In genomic region chr17:81277421-81277820, GRCh38 we compare ENCODE assay signal across 13 cellular contexts. TPM values are rescaled to one million over a fixed set of nuclear protein-coding genes. Genes with fewer than 3 reads are reported as not detected.
DNase-seq lines count a peak whose midpoint lies in the region; ATAC-seq and TF ChIP-seq lines count a peak whose summit lies in the region.
"Had no signal": no experiment of that assay in that cellular context is flagged by ENCODE, and none has a peak within 500 bp of the region (broad histone marks: within the 10 kb centered on the region; RNA-seq: fewer than 3 reads in every experiment).

No MANE protein-coding gene starts in this region.

- H3K4me2 ChIP-seq in IMR-90 (ENCODE audit: low read depth, low read length) = peak overlapping the region; percentile 63

- no TSS peak for BruUV-seq in IMR-90 (replicated peaks; lab: Mats Ljungman, UMichigan)

- H4K20me1 ChIP-seq in IMR-90 (ENCODE audit: insufficient read depth, low read length) = peaks cover 22% of the 10 kb centered on the region

- no peaks in the 10 kb centered on the region for H3K9me1 ChIP-seq in IMR-90 (ENCODE audit: insufficient read depth, low read length)

- peak; percentile 68 for DNase-seq in IMR-90
- DNase-seq in RWPE1 (ENCODE audit: low spot score) = no peak
- peak; percentile 60 for DNase-seq in left ventricle myocardium inferior
- peak; percentile 44 for DNase-seq in pons (ENCODE audit: low spot score)
- DNase-seq in foreskin melanocyte = no peak
- no peak for DNase-seq in HFFc6
- DNase-seq in omental fat pad (ENCODE audit: low spot score) = no peak
- DNase-seq in activated T-cell treated with anti-CD3 and anti-CD28 coated beads for 4 hours = no peak
- DNase-seq: activated CD4-positive, alpha-beta T cell treated with anti-CD3 and anti-CD28 coated beads for 36 hours; activated naive CD4-positive, alpha-beta T cell treated with anti-CD3 and anti-CD28 coated beads for 36 hours; NCI-H226; SIG-M5; stimulated activated naive CD8-positive, alpha-beta T cell treated with anti-CD3 and anti-CD28 coated beads, Interleukin-15, amount 100 ng/mL, for 72 hours had no signal

- intact Hi-C loops in IMR-90 (cut with micrococcal nuclease) (no loop called here), left ventricle myocardium inferior (cut with micrococcal nuclease) (no loop called here)

- H3K4me1 ChIP-seq in IMR-90 (ENCODE audit: control insufficient read depth, insufficient read depth, low read length) (peaks cover 11% of the 10 kb centered on the region), left ventricle myocardium inferior (peaks cover 24% of the 10 kb centered on the region)

- H2AFZ ChIP-seq in IMR-90 (replicated peaks; ENCODE audit: low read length, poor library complexity) = peak overlapping the region; percentile 72

- no peaks in the 10 kb centered on the region for H3K9me3 ChIP-seq in IMR-90 (ENCODE audit: control insufficient read depth, insufficient read depth, low read length)
- H3K9me3 ChIP-seq in left ventricle myocardium inferior (replicated peaks) = no peaks in the 10 kb centered on the region

- peaks cover 15% of the 10 kb centered on the region for H3K36me3 Mint-ChIP-seq in HFFc6 (ENCODE audit: low read depth)

- H3K27me3 ChIP-seq in IMR-90 (ENCODE audit: control insufficient read depth, insufficient read depth, low read length) (no peaks in the 10 kb centered on the region), left ventricle myocardium inferior (ENCODE audit: low read depth) (no peaks in the 10 kb centered on the region)

- dilution Hi-C loops in IMR-90 (cut with HindIII; ENCODE audit: low sequenced_read_pairs, unreplicated experiment) = no loop called here

- no peak overlapping the region for H2BK120ac ChIP-seq in IMR-90 (ENCODE audit: low read depth, low read length)

- no peak overlapping the region for H4K8ac ChIP-seq in IMR-90 (ENCODE audit: low read depth in 2 of 2, low read length in 2 of 2)

- no peak overlapping the region; the same call in 1 of the 2 replicates for H2AK5ac ChIP-seq in IMR-90 (ENCODE audit: low read depth, low read length)

- H3K27ac ChIP-seq in IMR-90 (ENCODE audit: insufficient read depth, low read length) (peak overlapping the region; percentile 40; the same call in 1 of the 2 replicates), RWPE1 (peak overlapping the region; percentile 8), left ventricle myocardium inferior (replicated peaks) (peak overlapping the region; percentile 81)

- no peak overlapping the region for H4K5ac ChIP-seq in IMR-90 (ENCODE audit: low read depth, low read length)

- no peak overlapping the region for H4K91ac ChIP-seq in IMR-90 (ENCODE audit: insufficient read depth, low read depth, low read length)

- H3K9ac ChIP-seq in IMR-90 (ENCODE audit: low read depth, low read length) = no peak overlapping the region

- no peak overlapping the region for H3K23ac ChIP-seq in IMR-90 (ENCODE audit: low read depth, low read length)

- no peaks in the 10 kb centered on the region for H3K4me1 Mint-ChIP-seq in HFFc6 (ENCODE audit: low read depth)

- H3K27me3 Mint-ChIP-seq in HFFc6 (ENCODE audit: insufficient read depth) = no peaks in the 10 kb centered on the region; the same call in 1 of the 2 replicates
- H3K27me3 Mint-ChIP-seq: activated CD4-positive, alpha-beta T cell treated with anti-CD3 and anti-CD28 coated beads for 36 hours; stimulated activated naive CD8-positive, alpha-beta T cell treated with anti-CD3 and anti-CD28 coated beads, Interleukin-15, amount 100 ng/mL, for 72 hours had no signal

- H3K79me1 ChIP-seq in IMR-90 (ENCODE audit: low read depth in 1 of 2, low read length in 2 of 2) = peaks cover 7 to 41% of the 10 kb centered on the region in 2 experiments

- TF ChIP-seq CTCF in IMR-90 (conservative IDR thresholded peaks at IDR 0.05; ENCODE audit: low read depth, low read length) (no peak), RWPE1 (conservative IDR thresholded peaks at IDR 0.05; ENCODE audit: low read depth) (no peak), left ventricle myocardium inferior (IDR thresholded peaks at IDR 0.05; ENCODE audit: borderline replicate concordance) (no peak), HFFc6 (IDR thresholded peaks at IDR 0.05) (no peak), omental fat pad (IDR thresholded peaks at IDR 0.05) (no peak)

- H3K4me3 ChIP-seq in IMR-90 (ENCODE audit: insufficient read depth, low read depth, low read length) (peak overlapping the region; percentile 14; the same call in 1 of the 2 replicates), left ventricle myocardium inferior (peak overlapping the region; percentile 47)

- peak overlapping the region; percentile 2 for H2AK9ac ChIP-seq in IMR-90 (replicated peaks; ENCODE audit: low read depth, low read length, poor library complexity)

- H3K18ac ChIP-seq in IMR-90 (ENCODE audit: low read depth, low read length) = no peak overlapping the region

- peaks cover 59% of the 10 kb centered on the region for H3K36me3 ChIP-seq in IMR-90 (ENCODE audit: control insufficient read depth, insufficient read depth, low read length)
- peaks cover 79% of the 10 kb centered on the region for H3K36me3 ChIP-seq in left ventricle myocardium inferior

- POLR2A ChIA-PET in IMR-90 (lab: Charles Lee; ENCODE audit: unreplicated experiment) = no interaction called here
- POLR2A ChIA-PET in RWPE1 (lab: Yijun Ruan, JAX; ENCODE audit: low non-redundant PET) = no interaction called here

- no peak overlapping the region for H3K27ac Mint-ChIP-seq in HFFc6
- H3K27ac Mint-ChIP-seq: activated CD4-positive, alpha-beta T cell treated with anti-CD3 and anti-CD28 coated beads for 36 hours; activated naive CD4-positive, alpha-beta T cell treated with anti-CD3 and anti-CD28 coated beads for 36 hours; stimulated activated naive CD8-positive, alpha-beta T cell treated with anti-CD3 and anti-CD28 coated beads, Interleukin-15, amount 100 ng/mL, for 72 hours had no signal

- in situ Hi-C loops in IMR-90 (cut with MboI; ENCODE audit: low sequenced_read_pairs) = no loop called here

- TF ChIP-seq POLR2A in IMR-90 (IDR thresholded peaks at IDR 0.05; ENCODE audit: low read depth, low read length) = no peak

- H3K4ac ChIP-seq in IMR-90 (ENCODE audit: low read depth, low read length) = no peak overlapping the region; the same call in 1 of the 2 replicates

- H3K56ac ChIP-seq in IMR-90 (ENCODE audit: extremely low read depth, insufficient read depth, low read length) = no peak overlapping the region

- H2BK5ac ChIP-seq in IMR-90 (ENCODE audit: low read depth, low read length, poor library complexity, severe bottlenecking) = no peak overlapping the region

- H2BK20ac ChIP-seq in IMR-90 (ENCODE audit: low read depth, low read length) = no peak overlapping the region

- H2BK15ac ChIP-seq in IMR-90 (ENCODE audit: low read depth, low read length) = no peak overlapping the region

- ATAC-seq in IMR-90 (ENCODE audit: low read depth) (peak; percentile 97), omental fat pad (ENCODE audit: low FRiP score) (no peak)
- ATAC-seq: activated CD4-positive, alpha-beta T cell treated with anti-CD3 and anti-CD28 coated beads for 36 hours; stimulated activated naive CD8-positive, alpha-beta T cell treated with anti-CD3 and anti-CD28 coated beads, Interleukin-15, amount 100 ng/mL, for 72 hours had no signal

- TF ChIP-seq RAD21 in IMR-90 (IDR thresholded peaks at IDR 0.05; ENCODE audit: low read length) = no peak; the same call in 1 of the 2 replicates

- H3K9me3 Mint-ChIP-seq in HFFc6 = no peaks in the 10 kb centered on the region
- H3K9me3 Mint-ChIP-seq: activated naive CD4-positive, alpha-beta T cell treated with anti-CD3 and anti-CD28 coated beads for 36 hours; stimulated activated naive CD8-positive, alpha-beta T cell treated with anti-CD3 and anti-CD28 coated beads, Interleukin-15, amount 100 ng/mL, for 72 hours had no signal

- CTCF ChIA-PET in IMR-90 (lab: Yijun Ruan, JAX) (no interaction called here), RWPE1 (lab: Yijun Ruan, JAX) (no interaction called here)

- WGBS in IMR-90 (ENCODE audit: extremely low coverage in 2 of 2, insufficient read length in 1 of 2), 2 experiments = 7% methylated on average over 18 of the region's 18 CpGs; no CpG with 5 or more reads in 1 of the 2 experiments

- H3K4me3 Mint-ChIP-seq in HFFc6 = no peak overlapping the region
- H3K4me3 Mint-ChIP-seq: activated CD4-positive, alpha-beta T cell treated with anti-CD3 and anti-CD28 coated beads for 36 hours; activated naive CD4-positive, alpha-beta T cell treated with anti-CD3 and anti-CD28 coated beads for 36 hours; stimulated activated naive CD8-positive, alpha-beta T cell treated with anti-CD3 and anti-CD28 coated beads, Interleukin-15, amount 100 ng/mL, for 72 hours had no signal

- H3K14ac ChIP-seq in IMR-90 (replicated peaks; ENCODE audit: low read depth, low read length) = no peak overlapping the region

RNA-seq across cellular contexts. Expression of gene SLC38A10, which starts 17.7 kb away (rescaled TPM):
- total RNA-seq in IMR-90 (2012; rRNA removed) = 12.7 and 14.2 TPM in 2 replicates
- polyA plus RNA-seq in IMR-90 (2012; rRNA removed) = 46.7 and 53.2 TPM in 2 replicates
- polyA plus RNA-seq in IMR-90 (2012; cell fraction: cytosol; rRNA removed) = 40.4 and 68.1 TPM in 2 replicates
- 86.4 and 189 TPM in 2 replicates for polyA plus RNA-seq in IMR-90 (2012; cell fraction: nucleus; rRNA removed; ENCODE audit: low replicate concordance)
- 50.1 TPM for total RNA-seq in left ventricle myocardium inferior
- 10 to 100 TPM; 71.2 to 88.3 (median 72.2) TPM for total RNA-seq in HFFc6 (2021; fragmentation: NEBNext Ultra II Directional; extraction: Animal tissue kit (Norgen Biotek cat#: 25700))
- 100 to 1,000 TPM in 1 of 4 donors, 10 to 100 TPM in 3; 61.2 to 126 (median 75.6) TPM for total RNA-seq in omental fat pad

RNA-seq across cellular contexts. Expression of gene NDUFAF8, which starts 38.3 kb away (rescaled TPM):
- total RNA-seq in IMR-90 (2012; rRNA removed) = 11.1 and 21.1 TPM in 2 replicates
- polyA plus RNA-seq in IMR-90 (2012; rRNA removed) = 65.0 and 80.0 TPM in 2 replicates
- 64.0 and 137 TPM in 2 replicates for polyA plus RNA-seq in IMR-90 (2012; cell fraction: cytosol; rRNA removed)
- polyA plus RNA-seq in IMR-90 (2012; cell fraction: nucleus; rRNA removed; ENCODE audit: low replicate concordance) = 31.0 and 41.1 TPM in 2 replicates
- total RNA-seq in left ventricle myocardium inferior = 61.5 TPM
- total RNA-seq in HFFc6 (2021; fragmentation: NEBNext Ultra II Directional; extraction: Animal tissue kit (Norgen Biotek cat#: 25700)) = 100 to 1,000 TPM in 1 of 6 experiments, 10 to 100 TPM in 5; 67.0 to 103 (median 87.9) TPM
- total RNA-seq in omental fat pad = 10 to 100 TPM; 28.7 to 56.7 (median 37.5) TPM

RNA-seq across cellular contexts. Expression of gene TEPSIN, which starts 38.6 kb away (rescaled TPM):
- total RNA-seq in IMR-90 (2012; rRNA removed) = 3.2 and 3.3 TPM in 2 replicates
- polyA plus RNA-seq in IMR-90 (2012; rRNA removed) = 28.1 and 36.1 TPM in 2 replicates
- polyA plus RNA-seq in IMR-90 (2012; cell fraction: cytosol; rRNA removed) = 9.0 and 13.3 TPM in 2 replicates
- polyA plus RNA-seq in IMR-90 (2012; cell fraction: nucleus; rRNA removed; ENCODE audit: low replicate concordance) = 230 and 545 TPM in 2 replicates
- total RNA-seq in left ventricle myocardium inferior = 15.9 TPM
- total RNA-seq in HFFc6 (2021; fragmentation: NEBNext Ultra II Directional; extraction: Animal tissue kit (Norgen Biotek cat#: 25700)) = 10 to 100 TPM; 16.2 to 22.5 (median 19.0) TPM
- 10 to 100 TPM; 15.1 to 56.1 (median 33.2) TPM for total RNA-seq in omental fat pad

RNA-seq across cellular contexts. Expression of gene CEP131, which starts 54.7 kb away (rescaled TPM):
- total RNA-seq in IMR-90 (2012; rRNA removed) = 4.8 and 5.3 TPM in 2 replicates
- 9.6 and 12.3 TPM in 2 replicates for polyA plus RNA-seq in IMR-90 (2012; rRNA removed)
- 11.3 and 16.9 TPM in 2 replicates for polyA plus RNA-seq in IMR-90 (2012; cell fraction: cytosol; rRNA removed)
- polyA plus RNA-seq in IMR-90 (2012; cell fraction: nucleus; rRNA removed; ENCODE audit: low replicate concordance) = 57.2 and 102 TPM in 2 replicates
- 7.6 TPM for total RNA-seq in left ventricle myocardium inferior
- total RNA-seq in HFFc6 (2021; fragmentation: NEBNext Ultra II Directional; extraction: Animal tissue kit (Norgen Biotek cat#: 25700)) = 10 to 100 TPM in 4 of 6 experiments, 1 to 10 TPM in 2; 8.3 to 13.2 (median 10.7) TPM
- 10 to 100 TPM in 1 of 4 donors, 1 to 10 TPM in 3; 3.0 to 11.5 (median 5.6) TPM for total RNA-seq in omental fat pad

Comparison
In these comparisons a context has a peak if more than half of its experiments do, and no peak if none do; other contexts are left out.
1. DNase-seq: peak in IMR-90 (single experiment), left ventricle myocardium inferior (single experiment) and pons (single experiment); none in RWPE1 (single experiment), foreskin melanocyte (single experiment), HFFc6 (single experiment), omental fat pad (single experiment) and activated T-cell treated with anti-CD3 and anti-CD28 coated beads for 4 hours (single experiment).
2. H3K27ac ChIP-seq: peak in every context shown above with its lines; median percentile 81 in left ventricle myocardium inferior; 40 in IMR-90; 8 in RWPE1.